ENCODE assay signal across 11 cellular contexts in genomic region chr18:11512096-11513030, GRCh38.
DNase-seq lines count a peak whose midpoint lies in the region; ATAC-seq, FAIRE-seq and TF ChIP-seq lines count a peak whose summit lies in the region.
"Had no signal": no experiment of that assay in that cellular context is flagged by ENCODE, and none has a peak within 500 bp of the region (broad histone marks: within the 10 kb centered on the region; RNA-seq: fewer than 3 reads in every experiment).

No MANE protein-coding gene starts in this region.

- no peaks in the 10 kb centered on the region for H3K27me3 ChIP-seq in parathyroid adenoma (ENCODE audit: control insufficient read depth, insufficient read depth, low read length)

- TF ChIP-seq CTCF in astrocyte of the cerebellum (IDR thresholded peaks at IDR 0.05; ENCODE audit: low read depth, low read length, missing control alignments) (peak; percentile 47), parathyroid adenoma (IDR thresholded peaks at IDR 0.05) (peak; percentile 57)

- H3K79me2 ChIP-seq in parathyroid adenoma: no peaks in the 10 kb centered on the region

- H3K4me3 ChIP-seq in astrocyte of the cerebellum (ENCODE audit: low read depth, low read length) (no peak overlapping the region), parathyroid adenoma (ENCODE audit: low read depth, low read length) (no peak overlapping the region)
- H3K4me3 ChIP-seq: SK-N-MC had no signal

- peak; percentile 19 for ATAC-seq in HG02885 (IDR thresholded peaks at IDR 0.05; ENCODE audit: poor library complexity, unreplicated experiment)

- no peak overlapping the region for H3K4me2 ChIP-seq in parathyroid adenoma (ENCODE audit: low read length)

- H3K4me1 ChIP-seq in parathyroid adenoma: peaks cover 4% of the 10 kb centered on the region

- FAIRE-seq in HTR-8/SVneo (lab: Jason Lieb, UNC): no peak

- no peak overlapping the region for H3K27ac ChIP-seq in parathyroid adenoma
- H3K27ac ChIP-seq: 22Rv1, SK-N-MC had no signal

- in situ Hi-C loops in astrocyte of the cerebellum (cut with HindIII; ENCODE audit: low sequenced_read_pairs): loop anchor here (25.0 kb wide), 1 partner anchor 200 kb away; no protein-coding TSS in a partner anchor

- no peaks in the 10 kb centered on the region for H3K36me3 ChIP-seq in parathyroid adenoma (ENCODE audit: control insufficient read depth, insufficient read depth, low read length)

- no peaks in the 10 kb centered on the region for H3K9me3 ChIP-seq in parathyroid adenoma (ENCODE audit: control insufficient read depth, low read length)

- DNase-seq in DMS53 (lab: John Stamatoyannopoulos, UW) (peak; percentile 44), DMS53 treated with DMSO at 0.1 percent for 48 hours (lab: John Stamatoyannopoulos, UW; ENCODE audit: unreplicated experiment) (no peak), astrocyte of the cerebellum (ENCODE audit: low read depth) (no peak), HTR-8/SVneo (ENCODE audit: insufficient read length, low spot score) (no peak), mucosa of gallbladder (ENCODE audit: low spot score) (no peak), NCI-H2081 treated with DMSO at 0.1 percent for 48 hours (lab: John Stamatoyannopoulos, UW) (no peak)
- DNase-seq: midbrain had no signal

- no peak overlapping the region for H3K9ac ChIP-seq in parathyroid adenoma

- peak overlapping the region; percentile 25 for H2AFZ ChIP-seq in parathyroid adenoma
